In genomic region chr19:17305517-17306284, GRCh38 we compare ENCODE assay signal across 8 cellular contexts. TPM values are rescaled to one million over a fixed set of nuclear protein-coding genes. Genes with fewer than 3 reads are reported as not detected.
DNase-seq lines count a peak whose midpoint lies in the region; ATAC-seq, FAIRE-seq and TF ChIP-seq lines count a peak whose summit lies in the region.

Gene MRPL34 (plus strand): TSS chr19:17305872. CDS start chr19:17305893, 21 bp downstream.

- peak; percentile 87 for TF ChIP-seq CTCF in chondrocyte (IDR thresholded peaks at IDR 0.05)
- peak; percentile 62 for TF ChIP-seq CTCF in kidney (IDR thresholded peaks at IDR 0.05; ENCODE audit: borderline replicate concordance, extremely low read depth, insufficient read depth)

- FAIRE-seq in kidney (lab: Jason Lieb, UNC) = peak; percentile 57

- ATAC-seq in GM19035 (IDR thresholded peaks at IDR 0.05; ENCODE audit: unreplicated experiment) (peak; percentile 62), HG03378 (IDR thresholded peaks at IDR 0.05; ENCODE audit: unreplicated experiment) (peak; percentile 62)

- intact Hi-C loops in kidney (cut with DNase I) = no loop called here

- H3K36me3 ChIP-seq in kidney (ENCODE audit: control insufficient read depth in 1 of 2, insufficient read depth in 2 of 2, low read length in 2 of 2) = no peaks in the 10 kb centered on the region

- H3K9me3 ChIP-seq in kidney (ENCODE audit: control insufficient read depth in 1 of 2, low read length in 2 of 2) = no peaks in the 10 kb centered on the region

- peak within 1 kb of the TSS; percentile 93 to 97 for H3K27ac ChIP-seq in kidney (ENCODE audit: low read depth in 2 of 2, low read length in 2 of 2)

- peaks cover 15 to 27% of the 10 kb centered on the region in 2 donors for H3K4me1 ChIP-seq in kidney (ENCODE audit: control insufficient read depth in 1 of 2, insufficient read depth in 1 of 2, low read depth in 1 of 2, low read length in 2 of 2)

- no peaks in the 10 kb centered on the region for H3K36me3 Mint-ChIP-seq in chondrocyte (ENCODE audit: low read depth)

- peak within 1 kb of the TSS; percentile 88 for H3K9ac ChIP-seq in kidney (ENCODE audit: low read length in 2 of 2)

- H3K4me3 Mint-ChIP-seq in chondrocyte (ENCODE audit: unreplicated experiment) = peak within 1 kb of the TSS; percentile 84

- DNase-seq in AG20443 (ENCODE audit: low spot score) (peak; percentile 88), NCI-H460 (ENCODE audit: extremely low read depth, low read depth) (peak; percentile 97), chondrocyte (ENCODE audit: low spot score) (no peak), kidney (peak; percentile 99)
- DNase-seq in activated CD4-positive, alpha-beta T cell treated with anti-CD3 and anti-CD28 coated beads for 1 hour = peak; percentile 91
- peak; percentile 91 to 97 for DNase-seq in stimulated activated CD4-positive, alpha-beta T cell treated with anti-CD3 and anti-CD28 coated beads, Interleukin-15, amount 100 ng/mL, for 48 hours (ENCODE audit: low read depth in 2 of 2)

- peak within 1 kb of the TSS; percentile 95 for H3K27ac Mint-ChIP-seq in chondrocyte (ENCODE audit: unreplicated experiment)

- no peaks in the 10 kb centered on the region for H3K27me3 Mint-ChIP-seq in chondrocyte (ENCODE audit: low read depth)

- peak within 1 kb of the TSS; percentile 92 to 93 for H3K4me3 ChIP-seq in kidney (ENCODE audit: low read length in 2 of 2)

- no peaks in the 10 kb centered on the region for H3K9me3 Mint-ChIP-seq in chondrocyte (ENCODE audit: low read depth)

- H3K4me1 Mint-ChIP-seq in chondrocyte (ENCODE audit: low read depth) = peaks cover 45% of the 10 kb centered on the region

RNA-seq across cellular contexts. Expression of gene MRPL34, which starts in this region (rescaled TPM):
- 55.1 and 60.1 TPM in 2 replicates for total RNA-seq in NCI-H460 (2014; rRNA removed; shearing (Covaris generic))
- polyA plus RNA-seq in NCI-H460 (2014; cell fraction: nucleus; rRNA removed) = 80.4 and 108 TPM in 2 replicates
- total RNA-seq in chondrocyte (56.6 to 68.7 TPM (median 61.7 TPM) in 3 replicates), kidney (59.3 TPM)
- 369 TPM for polyA plus RNA-seq in kidney (ENCODE audit: insufficient read depth, low read depth, low replicate concordance)
